In the genomic region with DNA sequence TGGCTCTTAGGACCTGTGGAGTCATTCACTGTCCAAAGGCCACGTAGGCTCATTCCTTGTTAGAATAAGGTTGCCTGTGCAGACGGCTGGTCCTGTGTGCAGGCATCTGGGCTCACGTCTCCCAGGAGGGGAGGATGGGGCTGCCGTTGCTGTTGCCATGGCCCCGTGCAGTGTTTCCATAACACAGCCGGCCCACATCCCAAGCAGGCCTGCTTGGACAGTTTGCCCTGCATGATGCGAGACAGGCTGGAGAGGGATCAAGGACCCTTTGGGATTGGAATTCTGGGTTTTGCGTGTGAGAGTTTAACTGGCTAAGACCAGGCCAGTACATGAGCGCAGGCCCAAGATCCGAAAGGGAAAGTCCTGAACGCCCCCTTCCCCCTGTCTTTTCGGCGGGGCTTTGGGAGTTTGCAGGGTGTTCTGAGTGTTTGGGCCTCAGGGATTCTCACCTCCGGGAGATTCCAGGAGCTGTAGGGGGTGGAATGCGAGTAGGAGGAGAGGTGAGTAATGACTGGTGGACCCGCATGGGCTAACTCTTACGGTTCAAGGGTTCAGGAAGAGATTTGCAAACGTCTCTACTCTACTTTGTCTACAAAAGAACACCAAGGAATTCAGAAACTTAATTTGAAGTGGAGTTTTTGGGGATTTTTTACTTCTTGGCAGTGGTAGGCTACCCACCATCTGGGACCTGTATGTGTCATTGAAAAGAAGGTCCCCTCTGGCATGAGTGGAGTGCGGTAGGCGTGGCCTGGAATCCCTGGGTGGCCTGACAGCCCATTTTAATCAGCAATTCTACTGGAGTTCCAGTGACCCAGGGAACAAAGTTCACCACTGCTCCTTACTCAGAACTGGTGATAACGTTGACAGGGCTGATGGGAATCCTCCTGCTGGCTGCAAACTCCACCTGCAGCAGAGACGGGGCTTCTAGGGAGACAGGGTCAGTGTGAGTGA, we compare ENCODE assay signal across 10 cellular contexts.
DNase-seq lines count a peak whose midpoint lies in the region; ATAC-seq and TF ChIP-seq lines count a peak whose summit lies in the region.
"Had no signal": no experiment of that assay in that cellular context is flagged by ENCODE, and none has a peak within 500 bp of the region (broad histone marks: within the 10 kb centered on the region; RNA-seq: fewer than 3 reads in every experiment).

No MANE protein-coding gene starts in this region.

- H3K27ac Mint-ChIP-seq in brain = peak overlapping the region in 4 of 5 experiments; percentile 49 to 73 (median 60)

- TF ChIP-seq CTCF in brain (conservative IDR thresholded peaks at IDR 0.05) (no peak), psoas muscle (IDR thresholded peaks at IDR 0.05) (no peak)

- H3K27me3 ChIP-seq in psoas muscle (ENCODE audit: insufficient read depth in 3 of 3, low read length in 2 of 3) = no peaks in the 10 kb centered on the region

- H3K4me3 Mint-ChIP-seq in brain = peak overlapping the region in 1 of 5 experiments; percentile 42

- H3K27me3 Mint-ChIP-seq in brain = no peaks in the 10 kb centered on the region

- intact Hi-C loops in psoas muscle (cut with DNase I) = no loop called here

- 36 to 52% (median 36%) methylated on average over 22 of the region's 22 CpGs for WGBS in psoas muscle, 3 donors

- no peaks in the 10 kb centered on the region for H3K36me3 ChIP-seq in psoas muscle (ENCODE audit: insufficient read depth in 1 of 2, low read depth in 1 of 2)

- no peaks in the 10 kb centered on the region for H3K4me1 ChIP-seq in psoas muscle

- no peak overlapping the region for H3K27ac ChIP-seq in psoas muscle

- ATAC-seq in psoas muscle (peak in 3 of 4 donors; percentile 43 to 68 (median 48)), HG02885 (IDR thresholded peaks at IDR 0.05; ENCODE audit: poor library complexity, unreplicated experiment) (no peak)

- H3K4me3 ChIP-seq in psoas muscle = no peak overlapping the region

- no peaks in the 10 kb centered on the region for H3K36me3 Mint-ChIP-seq in brain

- no peaks in the 10 kb centered on the region for H3K9me3 ChIP-seq in psoas muscle

- DNase-seq in Daoy (ENCODE audit: low read depth) (peak; percentile 83), iPS-NIHi11 (ENCODE audit: low spot score) (peak; percentile 43), psoas muscle (peak; percentile 49 to 67), NCI-H2029 treated with DMSO at 0.1 percent for 48 hours (lab: John Stamatoyannopoulos, UW) (no peak), NCI-H2107 treated with DMSO at 0.1 percent for 48 hours (lab: John Stamatoyannopoulos, UW; ENCODE audit: unreplicated experiment) (no peak)
- no peak for DNase-seq in activated T-cell treated with anti-CD3 and anti-CD28 coated beads, Interleukin-2, amount 50 U/mL, for 1 hour
- DNase-seq: AML-193; stimulated activated CD4-positive, alpha-beta T cell treated with anti-CD3 and anti-CD28 coated beads, Interleukin-2, amount 100 ng/mL, for 24 hours had no signal

- H3K9me3 Mint-ChIP-seq in brain = peaks cover 0 to 11% (median 5%) of the 10 kb centered on the region in 5 experiments

- peaks cover 38% of the 10 kb centered on the region for H3K4me1 Mint-ChIP-seq in brain

Comparison
In these comparisons a context has a peak if more than half of its experiments do, and no peak if none do; other contexts are left out.
1. DNase-seq: peak in Daoy (single experiment), iPS-NIHi11 (single experiment) and psoas muscle (2 of 2); none in NCI-H2029 treated with DMSO at 0.1 percent for 48 hours (single experiment), NCI-H2107 treated with DMSO at 0.1 percent for 48 hours (single experiment) and activated T-cell treated with anti-CD3 and anti-CD28 coated beads, Interleukin-2, amount 50 U/mL, for 1 hour (single experiment).